In genomic region chr18:48805826-48806535, GRCh38 we compare ENCODE assay signal across 10 cellular contexts.
DNase-seq lines count a peak whose midpoint lies in the region; ATAC-seq and TF ChIP-seq lines count a peak whose summit lies in the region.
"Had no signal": no experiment of that assay in that cellular context is flagged by ENCODE, and none has a peak within 500 bp of the region (broad histone marks: within the 10 kb centered on the region; RNA-seq: fewer than 3 reads in every experiment).

No MANE protein-coding gene starts in this region.

- H3K36me3 Mint-ChIP-seq in T-helper 17 cell (ENCODE audit: low read depth) (no peaks in the 10 kb centered on the region), endodermal cell (ENCODE audit: low read depth) (peaks cover 10% of the 10 kb centered on the region)
- H3K36me3 Mint-ChIP-seq: naive B cell had no signal

- no peak for TF ChIP-seq EP300 in sigmoid colon (IDR thresholded peaks at IDR 0.05)

- peaks cover 31 to 60% (median 46%) of the 10 kb centered on the region in 10 experiments for H3K4me1 ChIP-seq in BLaER1 treated with 17β-estradiol and CSF1 and Interleukin-3, amounts not matched to agents 10 nM and 100 nM
- H3K4me1 ChIP-seq in endodermal cell (ENCODE audit: control insufficient read depth, insufficient read depth, low read length) (peaks cover 21% of the 10 kb centered on the region), sigmoid colon (no peaks in the 10 kb centered on the region)

- peaks cover 0 to 42% (median 11%) of the 10 kb centered on the region in 11 experiments; a peak in 9 of 22 replicates for H3K36me3 ChIP-seq in BLaER1 treated with 17β-estradiol and CSF1 and Interleukin-3, amounts not matched to agents 10 nM and 100 nM
- H3K36me3 ChIP-seq in endodermal cell (ENCODE audit: control insufficient read depth, insufficient read depth, low read length), result peaks cover 9% of the 10 kb centered on the region
- H3K36me3 ChIP-seq in sigmoid colon, result peaks cover 0 to 34% (median 5%) of the 10 kb centered on the region in 4 donors
- H3K36me3 ChIP-seq in H7 (replicated peaks; ENCODE audit: control insufficient read depth, insufficient read depth, low read length), result no peaks in the 10 kb centered on the region

- H3K27me3 Mint-ChIP-seq in T-helper 17 cell, result no peaks in the 10 kb centered on the region
- H3K27me3 Mint-ChIP-seq in endodermal cell (ENCODE audit: insufficient read depth), result no peaks in the 10 kb centered on the region
- H3K27me3 Mint-ChIP-seq: naive B cell had no signal

- intact Hi-C loops in sigmoid colon (cut with DNase I), result no loop called here

- H3K4me2 ChIP-seq in BLaER1 treated with 17β-estradiol and CSF1 and Interleukin-3, amounts not matched to agents 10 nM and 100 nM, result peak overlapping the region in 10 of 11 experiments; percentile 34 to 85 (median 70); a peak in 19 of 22 replicates

- no peak for ATAC-seq in T-helper 17 cell
- no peak for ATAC-seq in GM21390 (IDR thresholded peaks at IDR 0.05; ENCODE audit: unreplicated experiment)

- H3K9ac ChIP-seq in BLaER1 treated with 17β-estradiol and CSF1 and Interleukin-3, amounts not matched to agents 10 nM and 100 nM, result no peak overlapping the region
- H3K9ac ChIP-seq in endodermal cell (ENCODE audit: extremely low read depth, low read length, poor library complexity, severe bottlenecking), result no peak overlapping the region

- H3K4me3 Mint-ChIP-seq in T-helper 17 cell (peak overlapping the region; percentile 64), endodermal cell (no peak overlapping the region)
- H3K4me3 Mint-ChIP-seq: naive B cell had no signal

- DNase-seq in T-helper 17 cell (no peak), endodermal cell (peak; percentile 35), sigmoid colon (peak; percentile 17), H7 (no peak), SHP77 (lab: John Stamatoyannopoulos, UW) (no peak), foreskin fibroblast (no peak)
- DNase-seq: naive B cell, NCI-H2171 treated with DMSO at 0.1 percent for 48 hours had no signal

- no peaks in the 10 kb centered on the region for H3K27me3 ChIP-seq in BLaER1 treated with 17β-estradiol and CSF1 and Interleukin-3, amounts not matched to agents 10 nM and 100 nM
- H3K27me3 ChIP-seq in endodermal cell (ENCODE audit: control insufficient read depth, insufficient read depth, low read length, poor library complexity, severe bottlenecking) (no peaks in the 10 kb centered on the region), sigmoid colon (no peaks in the 10 kb centered on the region), H7 (ENCODE audit: control insufficient read depth, insufficient read depth, low read length) (no peaks in the 10 kb centered on the region)

- H3K27ac Mint-ChIP-seq in T-helper 17 cell (peak overlapping the region; percentile 86), endodermal cell (peak overlapping the region; percentile 4)

- H3K9me3 Mint-ChIP-seq in endodermal cell, result no peaks in the 10 kb centered on the region
- H3K9me3 Mint-ChIP-seq: naive B cell had no signal

- peak overlapping the region in 2 of 11 experiments; percentile 45 to 54; a peak in 3 of 22 replicates for H3K27ac ChIP-seq in BLaER1 treated with 17β-estradiol and CSF1 and Interleukin-3, amounts not matched to agents 10 nM and 100 nM
- H3K27ac ChIP-seq in endodermal cell (ENCODE audit: low read depth, low read length) (no peak overlapping the region), sigmoid colon (peak overlapping the region in 1 of 4 donors; percentile 17)

- H4K20me1 ChIP-seq in BLaER1 treated with 17β-estradiol and CSF1 and Interleukin-3, amounts not matched to agents 10 nM and 100 nM, result no peaks in the 10 kb centered on the region

- H3K4me1 Mint-ChIP-seq in T-helper 17 cell (peaks cover 31% of the 10 kb centered on the region), endodermal cell (peaks cover 20% of the 10 kb centered on the region)

- TF ChIP-seq POLR2A in sigmoid colon (IDR thresholded peaks at IDR 0.05), result no peak

- TF ChIP-seq CTCF in endodermal cell (conservative IDR thresholded peaks at IDR 0.05) (no peak), sigmoid colon (IDR thresholded peaks at IDR 0.05) (no peak), foreskin fibroblast (IDR thresholded peaks at IDR 0.05; ENCODE audit: low read depth, low read length) (no peak)

- peaks cover 0 to 4% (median 0%) of the 10 kb centered on the region in 11 experiments; a peak in 1 of 22 replicates for H3K9me3 ChIP-seq in BLaER1 treated with 17β-estradiol and CSF1 and Interleukin-3, amounts not matched to agents 10 nM and 100 nM (replicated peaks in 1 of 11)
- H3K9me3 ChIP-seq in T-helper 17 cell (ENCODE audit: control insufficient read depth, low read length, poor library complexity, severe bottlenecking) (no peaks in the 10 kb centered on the region), endodermal cell (ENCODE audit: control insufficient read depth, low read length) (no peaks in the 10 kb centered on the region), sigmoid colon (no peaks in the 10 kb centered on the region)

- H3K4me3 ChIP-seq in BLaER1 treated with 17β-estradiol and CSF1 and Interleukin-3, amounts not matched to agents 10 nM and 100 nM, result no peak overlapping the region
- H3K4me3 ChIP-seq in endodermal cell (ENCODE audit: low read length) (no peak overlapping the region), sigmoid colon (no peak overlapping the region), H7 (ENCODE audit: insufficient read depth, low read depth, low read length) (no peak overlapping the region), foreskin fibroblast (ENCODE audit: low read depth in 1 of 2, low read length in 2 of 2) (no peak overlapping the region)

- WGBS in endodermal cell (ENCODE audit: insufficient coverage in 1 of 2, insufficient read length in 1 of 2), 2 experiments, result 93 to 94% methylated on average over 10 of the region's 10 CpGs
- WGBS in sigmoid colon, 2 donors, result 94 to 95% methylated on average over 10 of the region's 10 CpGs

Comparison
In these comparisons a context has a peak if more than half of its experiments do, and no peak if none do; other contexts are left out.
1. DNase-seq: peak in endodermal cell (single experiment) and sigmoid colon (single experiment); none in T-helper 17 cell (0 of 3), H7 (single experiment), SHP77 (0 of 2) and foreskin fibroblast (0 of 2).